1 cellular context compared by ENCODE assay signal in genomic region chr20:10619427-10619826, GRCh38.
TF ChIP-seq lines count a peak whose summit lies in the region.

No MANE protein-coding gene starts in this region.

TF ChIP-seq in GM23338, 12 proteins besides CTCF, POLR2A, EP300 and RAD21 (continued from another document):
- TF ChIP-seq, protein P1, sequence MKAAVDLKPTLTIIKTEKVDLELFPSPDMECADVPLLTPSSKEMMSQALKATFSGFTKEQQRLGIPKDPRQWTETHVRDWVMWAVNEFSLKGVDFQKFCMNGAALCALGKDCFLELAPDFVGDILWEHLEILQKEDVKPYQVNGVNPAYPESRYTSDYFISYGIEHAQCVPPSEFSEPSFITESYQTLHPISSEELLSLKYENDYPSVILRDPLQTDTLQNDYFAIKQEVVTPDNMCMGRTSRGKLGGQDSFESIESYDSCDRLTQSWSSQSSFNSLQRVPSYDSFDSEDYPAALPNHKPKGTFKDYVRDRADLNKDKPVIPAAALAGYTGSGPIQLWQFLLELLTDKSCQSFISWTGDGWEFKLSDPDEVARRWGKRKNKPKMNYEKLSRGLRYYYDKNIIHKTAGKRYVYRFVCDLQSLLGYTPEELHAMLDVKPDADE (IDR thresholded peaks at IDR 0.05), result no peak
